ENCODE assay signal across 14 cellular contexts in the genomic region with DNA sequence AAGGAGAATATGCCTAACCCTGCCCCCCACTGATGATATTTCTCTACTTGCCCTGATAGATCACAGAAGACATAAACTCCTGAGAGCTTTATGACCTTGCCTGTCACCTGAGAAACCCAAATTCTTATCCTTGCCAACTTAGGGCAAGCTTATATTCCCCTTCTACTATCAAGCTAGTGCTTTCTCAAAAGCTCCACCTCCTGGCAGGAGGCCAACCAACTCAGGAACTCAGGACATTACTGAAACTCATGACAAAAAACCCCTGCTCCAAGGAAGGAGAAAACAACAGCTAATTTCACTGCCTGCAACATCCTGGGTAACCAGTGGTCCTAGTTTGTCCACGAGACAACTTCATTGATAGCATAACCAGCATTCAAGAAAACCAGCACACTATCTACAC.
DNase-seq lines count a peak whose midpoint lies in the region; ATAC-seq and TF ChIP-seq lines count a peak whose summit lies in the region.
"Had no signal": no experiment of that assay in that cellular context is flagged by ENCODE, and none has a peak within 500 bp of the region (broad histone marks: within the 10 kb centered on the region; RNA-seq: fewer than 3 reads in every experiment).

No MANE protein-coding gene starts in this region.

- no peaks in the 10 kb centered on the region for H4K20me1 ChIP-seq in GM23338 (replicated peaks; ENCODE audit: insufficient read depth)
- no peaks in the 10 kb centered on the region for H4K20me1 ChIP-seq in MM.1S (ENCODE audit: insufficient read depth, low read length)
- H4K20me1 ChIP-seq in SU-DHL-6 (ENCODE audit: low read depth, low read length), result no peaks in the 10 kb centered on the region
- no peaks in the 10 kb centered on the region for H4K20me1 ChIP-seq in GM23248 (ENCODE audit: insufficient read depth)

- no peaks in the 10 kb centered on the region for H3K27me3 Mint-ChIP-seq in GM23338 (ENCODE audit: insufficient read depth, low read depth, poor library complexity)
- H3K27me3 Mint-ChIP-seq: CD4-positive, alpha-beta T cell had no signal

- H3K36me3 Mint-ChIP-seq in GM23338 (ENCODE audit: low read depth), result no peaks in the 10 kb centered on the region; the same call in 2 of the 3 replicates

- H3K27ac ChIP-seq in GM23338 (ENCODE audit: low read depth) (no peak overlapping the region), MM.1S (ENCODE audit: low read length) (no peak overlapping the region), SU-DHL-6 (ENCODE audit: low read depth, low read length) (no peak overlapping the region), GM23248 (no peak overlapping the region)
- H3K27ac ChIP-seq: C4-2B had no signal

- ATAC-seq in GM23338, result no peak

- H3K79me2 ChIP-seq in GM23338 (replicated peaks; ENCODE audit: insufficient read depth) (no peaks in the 10 kb centered on the region), MM.1S (ENCODE audit: low read length) (no peaks in the 10 kb centered on the region), SU-DHL-6 (ENCODE audit: insufficient read depth, low read length) (no peaks in the 10 kb centered on the region), GM23248 (ENCODE audit: insufficient read depth) (no peaks in the 10 kb centered on the region)

- TF ChIP-seq CTCF in GM23338 (conservative IDR thresholded peaks at IDR 0.05; ENCODE audit: low read depth in 2 of 2) (0 out of 4 replicates have a peak, but pooled peaks of 1 of the 2 experiments have one; percentile 21), MM.1S (IDR thresholded peaks at IDR 0.05; ENCODE audit: low read length) (no peak), SU-DHL-6 (IDR thresholded peaks at IDR 0.05; ENCODE audit: insufficient read depth, low read length, poor library complexity, severe bottlenecking) (no peak), fibroblast of pulmonary artery (IDR thresholded peaks at IDR 0.05; ENCODE audit: low read length, missing control alignments) (no peak)

- DNase-seq in GM23338 (ENCODE audit: low spot score), result no peak
- DNase-seq in MM.1S, result peak; percentile 27
- peak; percentile 1 for DNase-seq in fibroblast of pulmonary artery (ENCODE audit: low read depth)
- DNase-seq in activated CD8-positive, alpha-beta memory T cell treated with anti-CD3 and anti-CD28 coated beads, Interleukin-2, amount 50 U/mL, for 4 hours, result no peak
- no peak for DNase-seq in GM23248
- no peak for DNase-seq in NCI-H82 treated with DMSO at 0.1 percent for 48 hours (lab: John Stamatoyannopoulos, UW; ENCODE audit: unreplicated experiment)
- no peak for DNase-seq in NCI-H524 treated with DMSO at 0.1 percent for 48 hours (lab: John Stamatoyannopoulos, UW)
- DNase-seq: AML-193; Caco-2; CD4-positive, alpha-beta T cell; GOT3; H9 had no signal

- H3K27me3 ChIP-seq in GM23338 (ENCODE audit: insufficient read depth) (no peaks in the 10 kb centered on the region), MM.1S (replicated peaks; ENCODE audit: insufficient read depth, low read length) (no peaks in the 10 kb centered on the region), SU-DHL-6 (ENCODE audit: low read length) (no peaks in the 10 kb centered on the region), GM23248 (replicated peaks; ENCODE audit: insufficient read depth) (no peaks in the 10 kb centered on the region)

- in situ Hi-C loops in GM23248 (cut with MboI), result no loop called here

- H3K9me3 ChIP-seq in MM.1S (replicated peaks; ENCODE audit: insufficient read depth, low read length) (no peaks in the 10 kb centered on the region), SU-DHL-6 (ENCODE audit: insufficient read depth, low read length) (no peaks in the 10 kb centered on the region), GM23248 (ENCODE audit: low read depth) (no peaks in the 10 kb centered on the region)
- H3K9me3 ChIP-seq: Caco-2 had no signal

- WGBS in GM23248 (ENCODE audit: low coverage in 1 of 2, low lambda C conversion rate in 2 of 2, missing lambda C conversion rate in 2 of 2), 2 experiments, result 0 to 13% methylated on average over 1 of the region's 1 CpG

- H3K36me3 ChIP-seq in GM23338 (ENCODE audit: insufficient read depth) (no peaks in the 10 kb centered on the region), MM.1S (replicated peaks; ENCODE audit: insufficient read depth, low read length) (no peaks in the 10 kb centered on the region), SU-DHL-6 (ENCODE audit: low read length) (no peaks in the 10 kb centered on the region), GM23248 (ENCODE audit: low read depth) (no peaks in the 10 kb centered on the region)

- H3K4me3 ChIP-seq in GM23338, result no peak overlapping the region
- no peak overlapping the region for H3K4me3 ChIP-seq in MM.1S (ENCODE audit: low read length)
- H3K4me3 ChIP-seq in SU-DHL-6 (ENCODE audit: insufficient read depth, low read length, poor library complexity, severe bottlenecking), result no peak overlapping the region
- H3K4me3 ChIP-seq in fibroblast of pulmonary artery (replicated peaks; ENCODE audit: low read depth, low read length), result no peak overlapping the region
- no peak overlapping the region for H3K4me3 ChIP-seq in GM23248

- H3F3A ChIP-seq in GM23338 (replicated peaks; ENCODE audit: low read depth), result no peaks in the 10 kb centered on the region
- no peaks in the 10 kb centered on the region for H3F3A ChIP-seq in MM.1S (ENCODE audit: insufficient read depth, low read length)
- H3F3A ChIP-seq in SU-DHL-6 (ENCODE audit: insufficient read depth), result no peaks in the 10 kb centered on the region
- no peaks in the 10 kb centered on the region for H3F3A ChIP-seq in GM23248 (ENCODE audit: insufficient read depth)

- H3K9me2 ChIP-seq in GM23338 (ENCODE audit: insufficient read depth) (peaks cover 3% of the 10 kb centered on the region; the same call in 1 of the 2 replicates), MM.1S (replicated peaks; ENCODE audit: insufficient read depth, low read length) (no peaks in the 10 kb centered on the region), SU-DHL-6 (replicated peaks; ENCODE audit: insufficient read depth, low read length) (no peaks in the 10 kb centered on the region), GM23248 (ENCODE audit: insufficient read depth) (no peaks in the 10 kb centered on the region)

- H3K4me3 Mint-ChIP-seq in GM23338, result no peak overlapping the region
- H3K4me3 Mint-ChIP-seq: CD4-positive, alpha-beta T cell; H9 had no signal

- H3K9ac ChIP-seq in MM.1S (ENCODE audit: low read length), result no peak overlapping the region
- no peak overlapping the region for H3K9ac ChIP-seq in SU-DHL-6 (ENCODE audit: low read length)
- H3K9ac ChIP-seq in GM23248, result no peak overlapping the region

- H3K4me2 ChIP-seq in GM23338 (no peak overlapping the region), MM.1S (ENCODE audit: low read depth, low read length) (no peak overlapping the region), SU-DHL-6 (ENCODE audit: low read depth, low read length, poor library complexity, severe bottlenecking) (no peak overlapping the region), GM23248 (ENCODE audit: unreplicated experiment) (no peak overlapping the region)

- no peak overlapping the region for H3K27ac Mint-ChIP-seq in GM23338
- H3K27ac Mint-ChIP-seq: CD4-positive, alpha-beta T cell had no signal

- H3K9me3 Mint-ChIP-seq in GM23338, result peaks cover 12% of the 10 kb centered on the region; the same call in 2 of the 3 replicates

- no peaks in the 10 kb centered on the region for H3K4me1 Mint-ChIP-seq in GM23338
- H3K4me1 Mint-ChIP-seq: H9 had no signal

- no peaks in the 10 kb centered on the region for H3K4me1 ChIP-seq in GM23338 (ENCODE audit: insufficient read depth)
- no peaks in the 10 kb centered on the region for H3K4me1 ChIP-seq in MM.1S (ENCODE audit: low read length)
- no peaks in the 10 kb centered on the region for H3K4me1 ChIP-seq in GM23248 (ENCODE audit: insufficient read depth)
- H3K4me1 ChIP-seq: Caco-2 had no signal

- H2AFZ ChIP-seq in GM23338 (peak overlapping the region; percentile 40; the same call in 1 of the 2 replicates), MM.1S (ENCODE audit: low read length) (no peak overlapping the region), SU-DHL-6 (ENCODE audit: low read depth, low read length, severe bottlenecking) (peak overlapping the region; percentile 27), GM23248 (no peak overlapping the region)

TF ChIP-seq in GM23338, 12 proteins besides CTCF, POLR2A, EP300 and RAD21 (continues in another document):
- TF ChIP-seq JUNB (IDR thresholded peaks at IDR 0.05; ENCODE audit: unreplicated experiment) (no peak), POLR2AphosphoS5 (IDR thresholded peaks at IDR 0.05; ENCODE audit: low read depth) (no peak), ZNF114 (CRISPR knock-in tag; IDR thresholded peaks at IDR 0.05) (no peak), ZNF331 (CRISPR knock-in tag; IDR thresholded peaks at IDR 0.05; ENCODE audit: low read depth) (no peak)
- TF ChIP-seq, protein P1, sequence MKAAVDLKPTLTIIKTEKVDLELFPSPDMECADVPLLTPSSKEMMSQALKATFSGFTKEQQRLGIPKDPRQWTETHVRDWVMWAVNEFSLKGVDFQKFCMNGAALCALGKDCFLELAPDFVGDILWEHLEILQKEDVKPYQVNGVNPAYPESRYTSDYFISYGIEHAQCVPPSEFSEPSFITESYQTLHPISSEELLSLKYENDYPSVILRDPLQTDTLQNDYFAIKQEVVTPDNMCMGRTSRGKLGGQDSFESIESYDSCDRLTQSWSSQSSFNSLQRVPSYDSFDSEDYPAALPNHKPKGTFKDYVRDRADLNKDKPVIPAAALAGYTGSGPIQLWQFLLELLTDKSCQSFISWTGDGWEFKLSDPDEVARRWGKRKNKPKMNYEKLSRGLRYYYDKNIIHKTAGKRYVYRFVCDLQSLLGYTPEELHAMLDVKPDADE (IDR thresholded peaks at IDR 0.05), result no peak

Comparison
In these comparisons a context has a peak if more than half of its experiments do, and no peak if none do; other contexts are left out.
1. DNase-seq: peak in MM.1S (single experiment) and fibroblast of pulmonary artery (single experiment); none in GM23338 (single experiment), activated CD8-positive, alpha-beta memory T cell treated with anti-CD3 and anti-CD28 coated beads, Interleukin-2, amount 50 U/mL, for 4 hours (single experiment), GM23248 (single experiment), NCI-H82 treated with DMSO at 0.1 percent for 48 hours (single experiment) and NCI-H524 treated with DMSO at 0.1 percent for 48 hours (single experiment).
2. H2AFZ ChIP-seq: peak in GM23338 (single experiment) and SU-DHL-6 (single experiment); none in MM.1S (single experiment) and GM23248 (single experiment).